ENCODE assay signal across 30 cellular contexts in genomic region chr6:91490672-91491071, GRCh38.
A peak's percentile ranks its signal among the peaks of the same experiment; 100 is the strongest.
DNase-seq lines count a peak whose midpoint lies in the region; ATAC-seq, FAIRE-seq and TF ChIP-seq lines count a peak whose summit lies in the region.
"Had no signal": no experiment of that assay in that cellular context is flagged by ENCODE, and none has a peak within 500 bp of the region (broad histone marks: within the 10 kb centered on the region; RNA-seq: fewer than 3 reads in every experiment).

No MANE protein-coding gene starts in this region.

- no peaks in the 10 kb centered on the region for H3K27me3 Mint-ChIP-seq in astrocyte (ENCODE audit: low read depth, unreplicated experiment)
- H3K27me3 Mint-ChIP-seq: B cell had no signal

- H3K79me2 ChIP-seq in astrocyte (ENCODE audit: insufficient read depth, low read length): no peaks in the 10 kb centered on the region

- no peak overlapping the region for H3K9ac ChIP-seq in astrocyte (ENCODE audit: low read length)
- H3K9ac ChIP-seq in mesenchymal stem cell (ENCODE audit: low read length): no peak overlapping the region

- no peak overlapping the region for H3K23ac ChIP-seq in mesenchymal stem cell (ENCODE audit: low read length in 2 of 2)

- H3K4me1 ChIP-seq in astrocyte (ENCODE audit: insufficient read depth, low read length): no peaks in the 10 kb centered on the region
- no peaks in the 10 kb centered on the region for H3K4me1 ChIP-seq in mesenchymal stem cell (ENCODE audit: control insufficient read depth, insufficient read depth, low read depth, low read length)
- no peaks in the 10 kb centered on the region for H3K4me1 ChIP-seq in psoas muscle
- H3K4me1 ChIP-seq: A549, SJCRH30 had no signal

- no peaks in the 10 kb centered on the region for H4K20me1 ChIP-seq in astrocyte (ENCODE audit: insufficient read depth, low read length)

- no peak overlapping the region for H3K27ac Mint-ChIP-seq in astrocyte (ENCODE audit: unreplicated experiment)
- H3K27ac Mint-ChIP-seq: B cell; CD8-positive, alpha-beta T cell had no signal

- H3K4me2 ChIP-seq in astrocyte (ENCODE audit: low read length) (no peak overlapping the region), mesenchymal stem cell (ENCODE audit: low read length, poor library complexity, severe bottlenecking) (no peak overlapping the region)
- H3K4me2 ChIP-seq: A549 had no signal

- H3K4me3 ChIP-seq in astrocyte (ENCODE audit: insufficient read depth, low read depth, low read length): no peak overlapping the region
- H3K4me3 ChIP-seq in mesenchymal stem cell (ENCODE audit: insufficient read depth in 1 of 2, low read depth in 1 of 2, low read length in 2 of 2): no peak overlapping the region
- no peak overlapping the region for H3K4me3 ChIP-seq in psoas muscle
- H3K4me3 ChIP-seq: A549, SJCRH30 had no signal

- no peak overlapping the region for H2BK5ac ChIP-seq in mesenchymal stem cell (ENCODE audit: low read depth, low read length, poor library complexity, severe bottlenecking)

- H2AK5ac ChIP-seq in mesenchymal stem cell (ENCODE audit: low read length, severe bottlenecking): no peak overlapping the region

- H3K4me3 Mint-ChIP-seq in astrocyte (ENCODE audit: unreplicated experiment): no peak overlapping the region
- H3K4me3 Mint-ChIP-seq: B cell; CD8-positive, alpha-beta T cell had no signal

- H4K8ac ChIP-seq in mesenchymal stem cell (ENCODE audit: low read length): no peak overlapping the region

- ATAC-seq in HG02852 (IDR thresholded peaks at IDR 0.05; ENCODE audit: unreplicated experiment): peak; percentile 59
- ATAC-seq in psoas muscle: no peak
- ATAC-seq in GM18909 (IDR thresholded peaks at IDR 0.05; ENCODE audit: poor library complexity, unreplicated experiment): no peak
- ATAC-seq: A549; CD8-positive, alpha-beta T cell; HCT116; PC-3; Right ventricle myocardium inferior had no signal

- no peaks in the 10 kb centered on the region for H3K4me1 Mint-ChIP-seq in astrocyte (ENCODE audit: low read depth, unreplicated experiment)
- H3K4me1 Mint-ChIP-seq: B cell had no signal

- no peak for FAIRE-seq in astrocyte (lab: Jason Lieb, UNC)
- FAIRE-seq: A549, H1 had no signal

- H4K91ac ChIP-seq in mesenchymal stem cell (ENCODE audit: low read length): no peak overlapping the region

- no peaks in the 10 kb centered on the region for H3K36me3 Mint-ChIP-seq in astrocyte (ENCODE audit: low read depth, unreplicated experiment)
- H3K36me3 Mint-ChIP-seq: CD8-positive, alpha-beta T cell had no signal

- H2BK15ac ChIP-seq in mesenchymal stem cell (ENCODE audit: low read depth, poor library complexity, severe bottlenecking): no peak overlapping the region

- intact Hi-C loops in psoas muscle (cut with DNase I): no loop called here

- no peak overlapping the region for H2BK120ac ChIP-seq in mesenchymal stem cell (ENCODE audit: low read depth, low read length)

- H3K36me3 ChIP-seq in astrocyte (ENCODE audit: insufficient read depth, low read length) (no peaks in the 10 kb centered on the region), mesenchymal stem cell (ENCODE audit: control insufficient read depth in 1 of 2, insufficient read depth in 2 of 2, low read depth in 1 of 2, low read length in 2 of 2) (no peaks in the 10 kb centered on the region), psoas muscle (ENCODE audit: insufficient read depth in 1 of 2, low read depth in 1 of 2) (no peaks in the 10 kb centered on the region)
- H3K36me3 ChIP-seq: SJCRH30 had no signal

- no peak overlapping the region for H3K4ac ChIP-seq in mesenchymal stem cell (ENCODE audit: low read depth in 1 of 2, low read length in 2 of 2)

- no peaks in the 10 kb centered on the region for H3K79me1 ChIP-seq in mesenchymal stem cell (replicated peaks; ENCODE audit: low read length, poor library complexity, severe bottlenecking)

- DNase-seq in COLO829 (ENCODE audit: low spot score) (peak; percentile 6), astrocyte (ENCODE audit: low read depth) (peak; percentile 39), mesenchymal stem cell (peak; percentile 26), AML-193 (lab: John Stamatoyannopoulos, UW) (no peak), psoas muscle (no peak), NCI-H2107 (lab: John Stamatoyannopoulos, UW) (no peak)
- DNase-seq: CD8-positive, alpha-beta T cell; DMS 273 treated with DMSO at 0.1 percent for 48 hours; DMS79; EL; GF-D8; KBM-7; MV-4-11; NCI-H1105; NCI-H1436 treated with DMSO at 0.1 percent for 48 hours; NCI-H187 treated with DMSO at 0.1 percent for 48 hours; NCI-H446; NCI-H524 treated with DMSO at 0.1 percent for 48 hours; NCI-H774; PC-3; SJCRH30; T-helper 1 cell had no signal

- H2BK12ac ChIP-seq in mesenchymal stem cell (ENCODE audit: low read length in 2 of 2): no peak overlapping the region

- H3K14ac ChIP-seq in mesenchymal stem cell (ENCODE audit: low read length in 2 of 2): no peak overlapping the region

- H3K27me3 ChIP-seq in astrocyte (ENCODE audit: insufficient read depth, low read length) (no peaks in the 10 kb centered on the region), mesenchymal stem cell (ENCODE audit: control insufficient read depth in 1 of 2, insufficient read depth in 1 of 2, low read length in 2 of 2) (no peaks in the 10 kb centered on the region), psoas muscle (ENCODE audit: insufficient read depth in 3 of 3, low read length in 2 of 3) (no peaks in the 10 kb centered on the region)
- H3K27me3 ChIP-seq: SJCRH30 had no signal

- no peaks in the 10 kb centered on the region for H3K9me3 Mint-ChIP-seq in astrocyte (ENCODE audit: unreplicated experiment)
- H3K9me3 Mint-ChIP-seq: CD8-positive, alpha-beta T cell had no signal

- H2AFZ ChIP-seq in astrocyte (ENCODE audit: low read depth, low read length) (no peak overlapping the region), mesenchymal stem cell (ENCODE audit: low read depth, low read length) (no peak overlapping the region)

- no peak overlapping the region for H3K18ac ChIP-seq in mesenchymal stem cell (ENCODE audit: low read depth in 1 of 2, low read length in 2 of 2)

- no CpG with 5 or more reads among the region's 1 CpG for WGBS in mesenchymal stem cell
- WGBS in psoas muscle, 3 donors: 48 to 57% (median 56%) methylated on average over 1 of the region's 1 CpG

- TF ChIP-seq CTCF in astrocyte (IDR thresholded peaks at IDR 0.05; ENCODE audit: insufficient read depth, low read depth, low read length) (no peak), psoas muscle (IDR thresholded peaks at IDR 0.05) (no peak)

- no peaks in the 10 kb centered on the region for H3K9me3 ChIP-seq in astrocyte (ENCODE audit: insufficient read depth, low read depth, low read length)
- H3K9me3 ChIP-seq in mesenchymal stem cell (ENCODE audit: control insufficient read depth, low read length): no peaks in the 10 kb centered on the region
- no peaks in the 10 kb centered on the region for H3K9me3 ChIP-seq in psoas muscle
- H3K9me3 ChIP-seq: A549, SJCRH30 had no signal

- H3K27ac ChIP-seq in astrocyte (ENCODE audit: low read depth, low read length) (no peak overlapping the region), mesenchymal stem cell (ENCODE audit: low read length, poor library complexity, severe bottlenecking) (no peak overlapping the region), psoas muscle (no peak overlapping the region)
- H3K27ac ChIP-seq: A549, C4-2B, SJCRH30 had no signal

Comparison
In these comparisons a context has a peak if more than half of its experiments do, and no peak if none do; other contexts are left out.
1. DNase-seq: peak in COLO829 (single experiment), astrocyte (single experiment) and mesenchymal stem cell (single experiment); none in AML-193 (0 of 2), psoas muscle (0 of 2) and NCI-H2107 (single experiment).